27 cellular contexts compared by ENCODE assay signal in the genomic region with DNA sequence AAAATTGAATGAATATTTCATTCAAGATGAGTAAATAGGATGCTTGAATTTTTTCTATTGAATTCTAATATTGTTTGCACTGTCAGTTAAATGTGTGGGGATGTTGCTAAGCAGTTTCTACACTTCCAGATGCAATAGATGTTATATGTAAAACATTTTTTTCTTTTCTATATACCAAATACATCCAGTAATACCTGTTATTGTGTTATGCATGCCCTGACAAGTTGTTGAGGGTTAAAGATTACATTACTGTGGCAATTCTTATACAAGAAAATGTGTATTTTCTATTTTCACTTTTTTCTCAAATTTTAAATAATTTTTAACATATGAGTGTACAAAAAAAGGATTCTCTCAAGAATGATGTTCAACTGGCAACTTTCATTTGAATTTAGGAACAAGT.
"Had no signal": no experiment of that assay in that cellular context is flagged by ENCODE, and none has a peak within 500 bp of the region (broad histone marks: within the 10 kb centered on the region; RNA-seq: fewer than 3 reads in every experiment).

No MANE protein-coding gene starts in this region.

- DNase-seq: naive thymus-derived CD4-positive, alpha-beta T cell; natural killer cell; posterior cingulate gyrus; psoas muscle; right cardiac atrium; right lobe of liver; sigmoid colon; small intestine; stimulated activated CD4-positive, alpha-beta T cell treated with anti-CD3 and anti-CD28 coated beads, Interleukin-15, amount 100 ng/mL, for 24 hours; stimulated activated CD4-positive, alpha-beta T cell treated with anti-CD3 and anti-CD28 coated beads, Interleukin-2, amount 100 ng/mL, for 24 hours; stimulated activated CD4-positive, alpha-beta T cell treated with anti-CD3 and anti-CD28 coated beads, Interleukin-2, amount 100 ng/mL, for 48 hours; stimulated activated CD4-positive, alpha-beta T cell treated with anti-CD3 and anti-CD28 coated beads, Interleukin-4, amount 100 ng/mL, for 24 hours; stimulated activated naive B cell treated with anti-CD40 and anti-IgM and Interleukin-4, amounts not matched to agents 10 μg/mL and 1 μg/mL and 100 μg/mL, for 72 hours; stimulated activated naive CD4-positive, alpha-beta T cell treated with Interleukin-2 at 50 U/mL for 16 hours; stomach; thyroid gland; upper lobe of left lung had no signal

- FAIRE-seq: small intestine, urothelium cell line had no signal

- H3K27ac ChIP-seq: neural progenitor cell, parathyroid adenoma, psoas muscle, right lobe of liver, sigmoid colon, stomach, thoracic aorta, thyroid gland, tibial nerve, upper lobe of left lung, vagina had no signal

- H3K36me3 Mint-ChIP-seq: naive thymus-derived CD4-positive, alpha-beta T cell; natural killer cell; neural progenitor cell; stimulated activated effector memory CD8-positive, alpha-beta T cell treated with anti-CD3 and anti-CD28 coated beads, Interleukin-12 subunit alpha, Interleukin-12 subunit beta, amount 100 ng/mL, for 72 hours; stimulated activated naive B cell treated with anti-CD40 and anti-IgM and Interleukin-4, amounts not matched to agents 10 μg/mL and 1 μg/mL and 100 μg/mL, for 72 hours had no signal

- H3K27me3 ChIP-seq: neural progenitor cell, right lobe of liver, sigmoid colon, stomach, thyroid gland, tibial nerve, upper lobe of left lung, vagina had no signal

- H3K4me3 Mint-ChIP-seq: naive thymus-derived CD4-positive, alpha-beta T cell; natural killer cell; nephron; neural progenitor cell; stimulated activated effector memory CD8-positive, alpha-beta T cell treated with anti-CD3 and anti-CD28 coated beads, Interleukin-12 subunit alpha, Interleukin-12 subunit beta, amount 100 ng/mL, for 72 hours; stimulated activated naive B cell treated with anti-CD40 and anti-IgM and Interleukin-4, amounts not matched to agents 10 μg/mL and 1 μg/mL and 100 μg/mL, for 72 hours; stimulated activated naive CD8-positive, alpha-beta T cell treated with anti-CD3 and anti-CD28 coated beads, Interleukin-15, Interleukin-2, amounts not matched to agents 100 ng/mL and 50 ng/mL, for 24 hours had no signal

- H2AFZ ChIP-seq: neural progenitor cell, parathyroid adenoma had no signal

- H3K27me3 Mint-ChIP-seq: progenitor cell of endocrine pancreas; stimulated activated naive B cell treated with anti-CD40 and anti-IgM and Interleukin-4, amounts not matched to agents 10 μg/mL and 1 μg/mL and 100 μg/mL, for 72 hours had no signal

- H3K9ac ChIP-seq: neural progenitor cell, parathyroid adenoma had no signal

- ATAC-seq: naive thymus-derived CD4-positive, alpha-beta T cell; natural killer cell; psoas muscle; right cardiac atrium; right lobe of liver; stimulated activated naive B cell treated with anti-CD40 and anti-IgM and Interleukin-4, amounts not matched to agents 10 μg/mL and 1 μg/mL and 100 μg/mL, for 72 hours had no signal

- H3K4me3 ChIP-seq: neural progenitor cell, psoas muscle, right lobe of liver, sigmoid colon, stomach, thoracic aorta, thyroid gland, tibial nerve, upper lobe of left lung, vagina had no signal

- H3K79me2 ChIP-seq: parathyroid adenoma had no signal

- H3K36me3 ChIP-seq: neural progenitor cell, right lobe of liver, sigmoid colon, stomach, thoracic aorta, thyroid gland, tibial nerve, upper lobe of left lung, vagina had no signal

- H3K27ac Mint-ChIP-seq: naive thymus-derived CD4-positive, alpha-beta T cell; natural killer cell; nephron; neural progenitor cell; progenitor cell of endocrine pancreas; stimulated activated effector memory CD8-positive, alpha-beta T cell treated with anti-CD3 and anti-CD28 coated beads, Interleukin-12 subunit alpha, Interleukin-12 subunit beta, amount 100 ng/mL, for 72 hours; stimulated activated naive B cell treated with anti-CD40 and anti-IgM and Interleukin-4, amounts not matched to agents 10 μg/mL and 1 μg/mL and 100 μg/mL, for 72 hours; stimulated activated naive CD8-positive, alpha-beta T cell treated with anti-CD3 and anti-CD28 coated beads, Interleukin-15, Interleukin-2, amounts not matched to agents 100 ng/mL and 50 ng/mL, for 24 hours had no signal

- H3K9me3 Mint-ChIP-seq: natural killer cell; nephron; neural progenitor cell; stimulated activated effector memory CD8-positive, alpha-beta T cell treated with anti-CD3 and anti-CD28 coated beads, Interleukin-12 subunit alpha, Interleukin-12 subunit beta, amount 100 ng/mL, for 72 hours; stimulated activated naive B cell treated with anti-CD40 and anti-IgM and Interleukin-4, amounts not matched to agents 10 μg/mL and 1 μg/mL and 100 μg/mL, for 72 hours; stimulated activated naive CD8-positive, alpha-beta T cell treated with anti-CD3 and anti-CD28 coated beads, Interleukin-15, Interleukin-2, amounts not matched to agents 100 ng/mL and 50 ng/mL, for 24 hours had no signal

- H3K4me2 ChIP-seq: neural progenitor cell had no signal

- H3K4me1 Mint-ChIP-seq: natural killer cell; nephron; neural progenitor cell; stimulated activated effector memory CD8-positive, alpha-beta T cell treated with anti-CD3 and anti-CD28 coated beads, Interleukin-12 subunit alpha, Interleukin-12 subunit beta, amount 100 ng/mL, for 72 hours; stimulated activated naive B cell treated with anti-CD40 and anti-IgM and Interleukin-4, amounts not matched to agents 10 μg/mL and 1 μg/mL and 100 μg/mL, for 72 hours had no signal

- H3K4me1 ChIP-seq: neural progenitor cell, parathyroid adenoma, psoas muscle, right lobe of liver, sigmoid colon, stomach, thyroid gland, tibial nerve, upper lobe of left lung, vagina had no signal

- H3K9me3 ChIP-seq: psoas muscle, right lobe of liver, sigmoid colon, stomach, thoracic aorta, thyroid gland, tibial nerve, upper lobe of left lung, vagina had no signal
